34 cellular contexts compared by ENCODE assay signal in the genomic region with DNA sequence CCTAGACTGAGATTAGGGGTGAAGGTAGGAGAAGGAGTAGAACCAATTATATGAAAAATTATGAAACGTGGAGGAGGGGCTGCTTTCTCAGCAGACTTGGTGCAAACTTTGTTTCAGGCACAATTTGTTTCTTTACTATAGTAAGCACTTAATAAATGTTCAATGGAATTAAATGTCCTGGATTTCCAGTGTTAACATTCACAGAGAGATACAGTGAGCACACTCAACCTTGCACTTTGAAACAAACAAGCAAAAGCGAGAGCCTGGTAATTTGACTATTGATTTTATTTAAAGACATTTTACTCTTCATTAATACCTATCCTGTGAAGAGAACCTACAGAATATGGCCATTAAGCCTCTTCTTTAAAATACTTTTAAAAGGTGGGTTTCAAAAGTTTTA. TPM values are rescaled to one million over a fixed set of nuclear protein-coding genes. Genes with fewer than 3 reads are reported as not detected.
"Had no signal": no experiment of that assay in that cellular context is flagged by ENCODE, and none has a peak within 500 bp of the region (broad histone marks: within the 10 kb centered on the region; RNA-seq: fewer than 3 reads in every experiment).

No MANE protein-coding gene starts in this region.

- H3K9me3 Mint-ChIP-seq: stimulated activated effector memory CD8-positive, alpha-beta T cell treated with anti-CD3 and anti-CD28 coated beads, Interleukin-12 subunit alpha, Interleukin-12 subunit beta, amount 100 ng/mL, for 72 hours; stimulated activated naive CD8-positive, alpha-beta T cell treated with anti-CD3 and anti-CD28 coated beads, Interleukin-15, amount 100 ng/mL, for 72 hours; stimulated activated naive CD8-positive, alpha-beta T cell treated with anti-CD3 and anti-CD28 coated beads, Interleukin-15, Interleukin-2, amounts not matched to agents 100 ng/mL and 50 ng/mL, for 24 hours; type B pancreatic cell had no signal

- ATAC-seq: stimulated activated effector memory CD8-positive, alpha-beta T cell treated with anti-CD3 and anti-CD28 coated beads, Interleukin-12 subunit alpha, Interleukin-12 subunit beta, amount 100 ng/mL, for 72 hours; stimulated activated memory B cell treated with anti-CD40 and anti-IgM and Interleukin-4, amounts not matched to agents 10 μg/mL and 1 μg/mL and 100 μg/mL, for 72 hours; stimulated activated naive B cell treated with anti-CD40 and anti-IgM and Interleukin-4, amounts not matched to agents 10 μg/mL and 1 μg/mL and 100 μg/mL, for 72 hours; stimulated activated naive CD8-positive, alpha-beta T cell treated with anti-CD3 and anti-CD28 coated beads, Interleukin-15, amount 100 ng/mL, for 72 hours; stimulated activated naive CD8-positive, alpha-beta T cell treated with anti-CD3 and anti-CD28 coated beads, Interleukin-15, Interleukin-2, amounts not matched to agents 100 U/mL and 50 U/mL, for 24 hours; upper lobe of right lung had no signal

- H3K4me1 ChIP-seq: stomach, suprapubic skin, testis, thyroid gland, tibial artery, tibial nerve, transverse colon, upper lobe of left lung, upper lobe of right lung, uterus, vagina had no signal

- H3K36me3 ChIP-seq: stomach, suprapubic skin, thoracic aorta, thyroid gland, tibial artery, tibial nerve, transverse colon, upper lobe of left lung, upper lobe of right lung, uterus, vagina had no signal

- H3K4me3 Mint-ChIP-seq: stimulated activated effector memory CD8-positive, alpha-beta T cell treated with anti-CD3 and anti-CD28 coated beads, Interleukin-12 subunit alpha, Interleukin-12 subunit beta, amount 100 ng/mL, for 72 hours; stimulated activated memory B cell treated with anti-CD40 and anti-IgM and Interleukin-4, amounts not matched to agents 10 μg/mL and 1 μg/mL and 100 μg/mL, for 72 hours; stimulated activated naive B cell treated with anti-CD40 and anti-IgM and Interleukin-4, amounts not matched to agents 10 μg/mL and 1 μg/mL and 100 μg/mL, for 72 hours; stimulated activated naive CD8-positive, alpha-beta T cell treated with anti-CD3 and anti-CD28 coated beads, Interleukin-15, amount 100 ng/mL, for 72 hours; stimulated activated naive CD8-positive, alpha-beta T cell treated with anti-CD3 and anti-CD28 coated beads, Interleukin-15, Interleukin-2, amounts not matched to agents 100 ng/mL and 50 ng/mL, for 24 hours; type B pancreatic cell had no signal

- H3K27ac Mint-ChIP-seq: stimulated activated effector memory CD8-positive, alpha-beta T cell treated with anti-CD3 and anti-CD28 coated beads, Interleukin-12 subunit alpha, Interleukin-12 subunit beta, amount 100 ng/mL, for 72 hours; stimulated activated memory B cell treated with anti-CD40 and anti-IgM and Interleukin-4, amounts not matched to agents 10 μg/mL and 1 μg/mL and 100 μg/mL, for 72 hours; stimulated activated naive B cell treated with anti-CD40 and anti-IgM and Interleukin-4, amounts not matched to agents 10 μg/mL and 1 μg/mL and 100 μg/mL, for 72 hours; stimulated activated naive CD8-positive, alpha-beta T cell treated with anti-CD3 and anti-CD28 coated beads, Interleukin-15, amount 100 ng/mL, for 72 hours; stimulated activated naive CD8-positive, alpha-beta T cell treated with anti-CD3 and anti-CD28 coated beads, Interleukin-15, Interleukin-2, amounts not matched to agents 100 ng/mL and 50 ng/mL, for 24 hours; type B pancreatic cell had no signal

- FAIRE-seq: urothelium cell line had no signal

- H3K27me3 ChIP-seq: suprapubic skin, testis, thyroid gland, tibial artery, tibial nerve, transverse colon, upper lobe of left lung, uterus, vagina had no signal

- H3K4me1 Mint-ChIP-seq: stimulated activated effector memory CD8-positive, alpha-beta T cell treated with anti-CD3 and anti-CD28 coated beads, Interleukin-12 subunit alpha, Interleukin-12 subunit beta, amount 100 ng/mL, for 72 hours; stimulated activated memory B cell treated with anti-CD40 and anti-IgM and Interleukin-4, amounts not matched to agents 10 μg/mL and 1 μg/mL and 100 μg/mL, for 72 hours; stimulated activated naive CD8-positive, alpha-beta T cell treated with anti-CD3 and anti-CD28 coated beads, Interleukin-15, amount 100 ng/mL, for 72 hours had no signal

- H3K27me3 Mint-ChIP-seq: stimulated activated memory B cell treated with anti-CD40 and anti-IgM and Interleukin-4, amounts not matched to agents 10 μg/mL and 1 μg/mL and 100 μg/mL, for 72 hours had no signal

- DNase-seq: stimulated activated CD4-positive, alpha-beta T cell treated with anti-CD3 and anti-CD28 coated beads, Interleukin-2, amount 100 ng/mL, for 48 hours; stimulated activated CD4-positive, alpha-beta T cell treated with anti-CD3 and anti-CD28 coated beads, Interleukin-4, amount 100 ng/mL, for 1 hour; stimulated activated CD4-positive, alpha-beta T cell treated with anti-CD3 and anti-CD28 coated beads, Interleukin-4, amount 100 ng/mL, for 24 hours; stimulated activated CD4-positive, alpha-beta T cell treated with anti-CD3 and anti-CD28 coated beads, Interleukin-4, amount 100 ng/mL, for 4 hours; stimulated activated CD8-positive, alpha-beta memory T cell treated with anti-CD3 and anti-CD28 coated beads, Interleukin-4, amount 100 ng/mL, for 48 hours; stimulated activated naive B cell treated with anti-CD40 and anti-IgM and Interleukin-4, amounts not matched to agents 10 μg/mL and 1 μg/mL and 100 μg/mL, for 72 hours; stimulated activated naive CD4-positive, alpha-beta T cell; stimulated activated naive CD4-positive, alpha-beta T cell treated with Interleukin-2 at 50 U/mL for 16 hours; stimulated activated naive CD8-positive, alpha-beta T cell treated with anti-CD3 and anti-CD28 coated beads, Interleukin-15, amount 100 ng/mL, for 72 hours; stimulated activated naive CD8-positive, alpha-beta T cell treated with anti-CD3 and anti-CD28 coated beads, Interleukin-15, Interleukin-2, amounts not matched to agents 100 U/mL and 50 U/mL, for 24 hours; stomach; substantia nigra; testis; thyroid gland; tibial artery; transverse colon; trophoblast cell; upper lobe of left lung; upper lobe of right lung; uterus had no signal

- H3K36me3 Mint-ChIP-seq: stimulated activated effector memory CD8-positive, alpha-beta T cell treated with anti-CD3 and anti-CD28 coated beads, Interleukin-12 subunit alpha, Interleukin-12 subunit beta, amount 100 ng/mL, for 72 hours; stimulated activated memory B cell treated with anti-CD40 and anti-IgM and Interleukin-4, amounts not matched to agents 10 μg/mL and 1 μg/mL and 100 μg/mL, for 72 hours; stimulated activated naive B cell treated with anti-CD40 and anti-IgM and Interleukin-4, amounts not matched to agents 10 μg/mL and 1 μg/mL and 100 μg/mL, for 72 hours; type B pancreatic cell had no signal

- H3K4me3 ChIP-seq: stomach, suprapubic skin, testis, thoracic aorta, thyroid gland, tibial artery, tibial nerve, transverse colon, upper lobe of left lung, upper lobe of right lung, uterus, vagina had no signal

- H3K27ac ChIP-seq: stomach, suprapubic skin, testis, thoracic aorta, thyroid gland, tibial artery, tibial nerve, transverse colon, upper lobe of left lung, upper lobe of right lung, uterus, vagina had no signal

- H3K9me3 ChIP-seq: stomach, suprapubic skin, testis, thoracic aorta, thyroid gland, tibial artery, tibial nerve, transverse colon, upper lobe of left lung, upper lobe of right lung, uterus, vagina had no signal

RNA-seq across cellular contexts. Expression of a gene that starts 0.9 kb away (rescaled TPM):
- total RNA-seq: stomach, subcutaneous adipose tissue, suprapubic skin, temporal lobe, thoracic aorta, thyroid gland, tibial nerve, transverse colon, upper lobe of left lung, upper lobe of right lung, ureter, urinary bladder, uterus, vagina had no signal
- polyA plus RNA-seq: stomach, thymus, urinary bladder had no signal

RNA-seq across cellular contexts. Expression of a gene that starts 58.2 kb away (rescaled TPM):
- total RNA-seq: stomach, subcutaneous adipose tissue, suprapubic skin, temporal lobe, testis, thoracic aorta, thyroid gland, tibial nerve, transverse colon, upper lobe of left lung, upper lobe of right lung, ureter, urinary bladder, uterus, vagina had no signal
- polyA plus RNA-seq: stomach, urinary bladder had no signal
